In genomic region chr1:3068400-3069361, GRCh38 we compare ENCODE assay signal across 8 cellular contexts. TPM values are rescaled to one million over a fixed set of nuclear protein-coding genes. Genes with fewer than 3 reads are reported as not detected.
A peak's percentile ranks its signal among the peaks of the same experiment; 100 is the strongest.
DNase-seq lines count a peak whose midpoint lies in the region; ATAC-seq and TF ChIP-seq lines count a peak whose summit lies in the region.

Gene PRDM16, plus strand, starts transcription at chr1:3069203. Its CDS starts 57 bp downstream, at chr1:3069260.

- H3K9ac ChIP-seq in HUES6 (ENCODE audit: low read length), result no peak within 1 kb of the TSS

- H3K4me3 ChIP-seq in HUES6 (ENCODE audit: low read depth, low read length), result peak within 1 kb of the TSS; percentile 57
- H3K4me3 ChIP-seq in ascending aorta, result peak within 1 kb of the TSS; percentile 95 to 97
- H3K4me3 ChIP-seq in iPS-11a (ENCODE audit: low read depth, low read length), result peak within 1 kb of the TSS; percentile 17
- H3K4me3 ChIP-seq in skin epidermis, result peak within 1 kb of the TSS; percentile 39 to 62 (median 48)

- DNase-seq in ACHN, result peak; percentile 28
- DNase-seq in ascending aorta (ENCODE audit: low spot score in 2 of 2), result peak; percentile 16 to 85

- no peaks in the 10 kb centered on the region for H3K36me3 ChIP-seq in HUES6 (ENCODE audit: control insufficient read depth, insufficient read depth, low read length)
- H3K36me3 ChIP-seq in ascending aorta, result peaks cover 0 to 7% of the 10 kb centered on the region in 2 donors

- intact Hi-C loops in ascending aorta (cut with DNase I), result loop anchor here (1.0 to 2.0 kb wide), 3 partner anchors 284 to 328 kb away; no protein-coding TSS in a partner anchor

- H3K27ac ChIP-seq in HUES6 (ENCODE audit: low read depth, low read length), result no peak within 1 kb of the TSS
- peak within 1 kb of the TSS; percentile 99 to 100 for H3K27ac ChIP-seq in ascending aorta
- H3K27ac ChIP-seq in skin epidermis, result peak within 1 kb of the TSS in 6 of 21 experiments; percentile 20 to 82 (median 54)

- H3K9me3 ChIP-seq in HUES6 (ENCODE audit: control insufficient read depth, insufficient read depth, low read depth, low read length), result no peaks in the 10 kb centered on the region
- no peaks in the 10 kb centered on the region for H3K9me3 ChIP-seq in ascending aorta

- H3K27me3 ChIP-seq in HUES6 (ENCODE audit: control insufficient read depth, insufficient read depth, low read length), result peaks cover 96% of the 10 kb centered on the region
- no peaks in the 10 kb centered on the region for H3K27me3 ChIP-seq in ascending aorta

- in situ Hi-C loops in ACHN (cut with HindIII; ENCODE audit: low pct_ligation_motif_present, low pct_unique_long_range_greater_than_20kb, low sequenced_read_pairs), result no loop called here

- no peak for TF ChIP-seq CTCF in ascending aorta (IDR thresholded peaks at IDR 0.05)

- H3K4me1 ChIP-seq in HUES6 (ENCODE audit: control insufficient read depth, insufficient read depth, low read length) (peaks cover 27% of the 10 kb centered on the region), ascending aorta (peaks cover 6 to 32% of the 10 kb centered on the region in 2 donors)

- ATAC-seq in HG03457 (IDR thresholded peaks at IDR 0.05; ENCODE audit: unreplicated experiment) (no peak), HG02571 (IDR thresholded peaks at IDR 0.05; ENCODE audit: unreplicated experiment) (no peak), GM18867 (IDR thresholded peaks at IDR 0.05; ENCODE audit: unreplicated experiment) (no peak)

RNA-seq across cellular contexts. Expression of gene PRDM16, which starts in this region (rescaled TPM):
- 84.2 TPM for total RNA-seq in ascending aorta

Comparison
In these comparisons a context has a peak if more than half of its experiments do, and no peak if none do; other contexts are left out.
1. H3K4me3 ChIP-seq: peak in every context shown above with its lines; median percentile 96 in ascending aorta; 57 in HUES6; 48 in skin epidermis; 17 in iPS-11a.